Comparison of ENCODE assay signal across 8 cellular contexts in the genomic region with DNA sequence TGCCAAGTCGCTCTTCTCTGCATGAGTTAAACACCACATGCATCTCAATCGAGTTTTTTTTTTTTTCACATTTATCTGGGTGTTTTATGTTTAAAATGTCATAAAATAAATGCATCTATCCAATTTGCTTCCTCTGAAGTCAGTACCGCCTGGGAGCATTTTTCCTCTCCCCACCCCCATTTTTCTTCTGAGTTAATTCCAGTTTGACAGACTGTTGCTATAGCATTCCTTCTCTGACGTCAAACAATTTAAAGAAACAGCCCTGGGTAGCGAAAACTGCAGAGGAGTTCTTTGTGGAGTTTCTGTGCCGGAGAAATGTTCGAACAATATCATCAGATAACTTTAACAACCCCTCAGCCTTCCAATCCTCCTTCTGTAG. TPM values are rescaled to one million over a fixed set of nuclear protein-coding genes. Genes with fewer than 3 reads are reported as not detected.
A peak's percentile ranks its signal among the peaks of the same experiment; 100 is the strongest.
DNase-seq lines count a peak whose midpoint lies in the region; ATAC-seq and TF ChIP-seq lines count a peak whose summit lies in the region.

No MANE protein-coding gene starts in this region.

- ATAC-seq in Panc1: no peak

- intact Hi-C loops in Panc1 (cut with micrococcal nuclease; ENCODE audit: unreplicated experiment): no loop called here
- intact Hi-C loops in esophagus muscularis mucosa (cut with DNase I): loop anchor here (10.0 kb wide), 1 partner anchor 107 kb away; the partner anchor contains the start of gene MFN1

- DNase-seq in EL: peak; percentile 72
- DNase-seq in Panc1 (ENCODE audit: low read depth, low spot score): no peak
- DNase-seq in esophagus muscularis mucosa (ENCODE audit: extremely low spot score): peak; percentile 45
- DNase-seq in pulmonary artery endothelial cell (ENCODE audit: low read depth, low spot score): peak; percentile 30
- no peak for DNase-seq in GM19238 (ENCODE audit: insufficient read length, low spot score)
- DNase-seq in GM13977 (ENCODE audit: low spot score): no peak
- no peak for DNase-seq in activated effector memory CD4-positive, alpha-beta T cell treated with anti-CD3 and anti-CD28 coated beads, Interleukin-2, amount 50 U/mL, for 16 hours
- DNase-seq in D341Med (ENCODE audit: low spot score): no peak

- CTCF ChIA-PET in Panc1 (lab: Charles Lee): no interaction called here

- 16% methylated on average over 7 of the region's 7 CpGs for WGBS in esophagus muscularis mucosa

- no peak for TF ChIP-seq EP300 in esophagus muscularis mucosa (IDR thresholded peaks at IDR 0.05)

- H3K4me1 ChIP-seq in Panc1 (ENCODE audit: control insufficient read depth, insufficient read depth, low read length) (peaks cover 11% of the 10 kb centered on the region), esophagus muscularis mucosa (peaks cover 29 to 50% (median 38%) of the 10 kb centered on the region in 4 donors)

- H3K9me3 ChIP-seq in Panc1 (ENCODE audit: control insufficient read depth, insufficient read depth, low read depth, low read length) (no peaks in the 10 kb centered on the region), esophagus muscularis mucosa (no peaks in the 10 kb centered on the region)

- no peak for TF ChIP-seq POLR2A in esophagus muscularis mucosa (IDR thresholded peaks at IDR 0.05; ENCODE audit: low read depth)

- H3K36me3 ChIP-seq in Panc1 (ENCODE audit: control insufficient read depth, insufficient read depth, low read length) (no peaks in the 10 kb centered on the region), esophagus muscularis mucosa (peaks cover 0 to 6% (median 0%) of the 10 kb centered on the region in 4 donors)

- H3K27ac ChIP-seq in Panc1 (ENCODE audit: low read length) (peak overlapping the region; percentile 80), esophagus muscularis mucosa (replicated peaks in 1 of 4) (peak overlapping the region; percentile 94 to 99 (median 96))

- peaks cover 10% of the 10 kb centered on the region for H3K27me3 ChIP-seq in Panc1 (ENCODE audit: control insufficient read depth, insufficient read depth, low read length)
- H3K27me3 ChIP-seq in esophagus muscularis mucosa: no peaks in the 10 kb centered on the region

- POLR2A ChIA-PET in Panc1 (lab: Charles Lee): no interaction called here

- no TSS peak for BruUV-seq in Panc1 (replicated peaks; lab: Mats Ljungman, UMichigan)

- H3K4me3 ChIP-seq in Panc1 (ENCODE audit: low read depth in 2 of 2, low read length in 2 of 2): peak overlapping the region; percentile 64 to 67
- peak overlapping the region; percentile 66 to 90 (median 82) for H3K4me3 ChIP-seq in esophagus muscularis mucosa

- in situ Hi-C loops in Panc1 (cut with HindIII; ENCODE audit: low pct_unique_long_range_greater_than_20kb, low sequenced_read_pairs) (no loop called here), GM13977 (cut with MboI; ENCODE audit: low pct_unique_long_range_greater_than_20kb, low sequenced_read_pairs, unreplicated experiment) (no loop called here)

- TF ChIP-seq CTCF in Panc1 (IDR thresholded peaks at IDR 0.05): no peak
- TF ChIP-seq CTCF in esophagus muscularis mucosa (IDR thresholded peaks at IDR 0.05): no peak
- no peak for TF ChIP-seq CTCF in GM13977 (IDR thresholded peaks at IDR 0.05; ENCODE audit: extremely low read depth, insufficient read depth, missing control alignments)

RNA-seq across cellular contexts. Expression of gene GNB4, which starts 0.9 kb away (rescaled TPM):
- 26.7 TPM for total RNA-seq in Panc1 (2021; ENCODE audit: unreplicated experiment)
- 9.7 TPM for polyA plus RNA-seq in Panc1 (2012; ENCODE audit: insufficient read length)
- 100 to 1,000 TPM in 1 of 4 donors, 10 to 100 TPM in 3; 57.7 to 130 (median 80.9) TPM for total RNA-seq in esophagus muscularis mucosa
- 97.3 and 105 TPM in 2 replicates for total RNA-seq in pulmonary artery endothelial cell

Comparison
In these comparisons a context has a peak if more than half of its experiments do, and no peak if none do; other contexts are left out.
1. DNase-seq: peak in EL (single experiment), esophagus muscularis mucosa (single experiment) and pulmonary artery endothelial cell (single experiment); none in Panc1 (single experiment), GM19238 (single experiment), GM13977 (single experiment), activated effector memory CD4-positive, alpha-beta T cell treated with anti-CD3 and anti-CD28 coated beads, Interleukin-2, amount 50 U/mL, for 16 hours (single experiment) and D341Med (single experiment).